22 cellular contexts compared by ENCODE assay signal in genomic region chr19:45066921-45067661, GRCh38. TPM values are rescaled to one million over a fixed set of nuclear protein-coding genes. Genes with fewer than 3 reads are reported as not detected.
"Had no signal": no experiment of that assay in that cellular context is flagged by ENCODE, and none has a peak within 500 bp of the region (broad histone marks: within the 10 kb centered on the region; RNA-seq: fewer than 3 reads in every experiment).

No MANE protein-coding gene starts in this region.

- ATAC-seq: activated CD4-positive, alpha-beta T cell treated with anti-CD3 and anti-CD28 coated beads for 36 hours; activated T-helper 17 cell treated with anti-CD3 and anti-CD28 coated beads, Interleukin-2, amount 50 U/mL, for 72 hours; left colon; lower lobe of right lung; natural killer cell treated with Interleukin-12 subunit alpha and Interleukin-12 subunit beta and Interleukin-15 and Interleukin-18, amount 100 ng/mL, for 72 hours had no signal

- H3K4me1 ChIP-seq: ascending aorta, tibial nerve, uterus had no signal

- H3K9me3 Mint-ChIP-seq: activated naive CD4-positive, alpha-beta T cell treated with anti-CD3 and anti-CD28 coated beads, Interleukin-2, amount 10 ng/mL, durations not matched to agents 7 days and 5 days; activated T-helper 17 cell treated with anti-CD3 and anti-CD28 coated beads, Interleukin-2, amount 50 U/mL, for 72 hours; mesothelial cell of epicardium; natural killer cell treated with Interleukin-12 subunit alpha and Interleukin-12 subunit beta and Interleukin-15 and Interleukin-18, amount 100 ng/mL, for 72 hours; stimulated activated naive CD8-positive, alpha-beta T cell treated with anti-CD3 and anti-CD28 coated beads, Interleukin-15, Interleukin-2, amounts not matched to agents 100 ng/mL and 50 ng/mL, for 24 hours had no signal

- H3K27me3 Mint-ChIP-seq: activated CD4-positive, alpha-beta T cell treated with anti-CD3 and anti-CD28 coated beads for 36 hours; activated naive CD4-positive, alpha-beta T cell treated with anti-CD3 and anti-CD28 coated beads, Interleukin-2, amount 10 ng/mL, durations not matched to agents 7 days and 5 days; activated T-helper 17 cell treated with anti-CD3 and anti-CD28 coated beads, Interleukin-2, amount 50 U/mL, for 72 hours; natural killer cell treated with Interleukin-12 subunit alpha and Interleukin-12 subunit beta and Interleukin-15 and Interleukin-18, amount 100 ng/mL, for 72 hours; progenitor cell of endocrine pancreas; stimulated activated naive CD8-positive, alpha-beta T cell treated with anti-CD3 and anti-CD28 coated beads, Interleukin-15, Interleukin-2, amounts not matched to agents 100 ng/mL and 50 ng/mL, for 24 hours had no signal

- H3K36me3 Mint-ChIP-seq: natural killer cell treated with Interleukin-12 subunit alpha and Interleukin-12 subunit beta and Interleukin-15 and Interleukin-18, amount 100 ng/mL, for 72 hours had no signal

- H3K27ac ChIP-seq: ascending aorta, lower lobe of right lung, tibial nerve, uterus had no signal

- H3K4me3 ChIP-seq: ascending aorta, esophagus squamous epithelium, lower lobe of right lung, tibial nerve, uterus had no signal

- H3K4me3 Mint-ChIP-seq: activated CD4-positive, alpha-beta T cell treated with anti-CD3 and anti-CD28 coated beads for 36 hours; activated naive CD4-positive, alpha-beta T cell treated with anti-CD3 and anti-CD28 coated beads, Interleukin-2, amount 10 ng/mL, durations not matched to agents 7 days and 5 days; activated T-helper 17 cell treated with anti-CD3 and anti-CD28 coated beads, Interleukin-2, amount 50 U/mL, for 72 hours; mesothelial cell of epicardium; natural killer cell treated with Interleukin-12 subunit alpha and Interleukin-12 subunit beta and Interleukin-15 and Interleukin-18, amount 100 ng/mL, for 72 hours; stimulated activated naive CD8-positive, alpha-beta T cell treated with anti-CD3 and anti-CD28 coated beads, Interleukin-15, Interleukin-2, amounts not matched to agents 100 ng/mL and 50 ng/mL, for 24 hours had no signal

- DNase-seq: activated CD4-positive, alpha-beta T cell treated with anti-CD3 and anti-CD28 coated beads for 36 hours; activated CD4-positive, alpha-beta T cell treated with anti-CD3 and anti-CD28 coated beads, Interleukin-2, amount 50 U/mL, for 48 hours; activated naive CD4-positive, alpha-beta T cell treated with anti-CD3 and anti-CD28 coated beads, Interleukin-2, amount 10 ng/mL, durations not matched to agents 7 days and 5 days; activated T-cell treated with anti-CD3 and anti-CD28 coated beads for 4 hours; cerebellar nuclear complex; cortex of kidney; effector CD8-positive, alpha-beta T cell; esophagus squamous epithelium; left colon; lower lobe of right lung; occipital lobe; stimulated activated CD4-positive, alpha-beta T cell treated with anti-CD3 and anti-CD28 coated beads, Interleukin-12 subunit alpha, Interleukin-12 subunit beta, amount 100 ng/mL, for 4 hours; stimulated activated CD4-positive, alpha-beta T cell treated with anti-CD3 and anti-CD28 coated beads, Interleukin-1b, Interleukin-23, amount 100 ng/mL, for 48 hours; stimulated activated CD8-positive, alpha-beta memory T cell treated with anti-CD3 and anti-CD28 coated beads, Interleukin-4, amount 100 ng/mL, for 48 hours; uterus had no signal

- H3K4me1 Mint-ChIP-seq: activated CD4-positive, alpha-beta T cell treated with anti-CD3 and anti-CD28 coated beads for 36 hours; activated naive CD4-positive, alpha-beta T cell treated with anti-CD3 and anti-CD28 coated beads, Interleukin-2, amount 10 ng/mL, durations not matched to agents 7 days and 5 days; activated T-helper 17 cell treated with anti-CD3 and anti-CD28 coated beads, Interleukin-2, amount 50 U/mL, for 72 hours; mesothelial cell of epicardium had no signal

- H3K9me3 ChIP-seq: ascending aorta, esophagus squamous epithelium, lower lobe of right lung, tibial nerve, uterus had no signal

- H3K27ac Mint-ChIP-seq: activated CD4-positive, alpha-beta T cell treated with anti-CD3 and anti-CD28 coated beads for 36 hours; activated naive CD4-positive, alpha-beta T cell treated with anti-CD3 and anti-CD28 coated beads, Interleukin-2, amount 10 ng/mL, durations not matched to agents 7 days and 5 days; activated T-helper 17 cell treated with anti-CD3 and anti-CD28 coated beads, Interleukin-2, amount 50 U/mL, for 72 hours; mesothelial cell of epicardium; natural killer cell treated with Interleukin-12 subunit alpha and Interleukin-12 subunit beta and Interleukin-15 and Interleukin-18, amount 100 ng/mL, for 72 hours; progenitor cell of endocrine pancreas; stimulated activated naive CD8-positive, alpha-beta T cell treated with anti-CD3 and anti-CD28 coated beads, Interleukin-15, Interleukin-2, amounts not matched to agents 100 ng/mL and 50 ng/mL, for 24 hours had no signal

- H3K27me3 ChIP-seq: ascending aorta, esophagus squamous epithelium, tibial nerve, uterus had no signal

- H3K36me3 ChIP-seq: uterus had no signal

RNA-seq across cellular contexts. Expression of gene ZNF296, which starts 9.2 kb away (rescaled TPM):
- total RNA-seq: ascending aorta, occipital lobe had no signal
